Comparison of ENCODE assay signal across 1 cellular context in genomic region chr11:57307666-57308270, GRCh38.
TF ChIP-seq lines count a peak whose summit lies in the region.

No MANE protein-coding gene starts in this region.

TF ChIP-seq in GM12891, 5 proteins besides CTCF, POLR2A, EP300 and RAD21:
- TF ChIP-seq TAF1 (IDR thresholded peaks at IDR 0.05; ENCODE audit: low read depth, low read length) (no peak), PAX5 (IDR thresholded peaks at IDR 0.05; ENCODE audit: insufficient read depth, low read length, severe bottlenecking) (no peak), SPI1 (IDR thresholded peaks at IDR 0.05; ENCODE audit: low read depth, low read length) (no peak), POU2F2 (IDR thresholded peaks at IDR 0.05; ENCODE audit: low read depth, low read length) (no peak), POLR2AphosphoS5 (IDR thresholded peaks at IDR 0.05; ENCODE audit: low read depth, low read length) (no peak)
TF ChIP-seq in GM12891: peak in this region for 0.
